21 cellular contexts compared by ENCODE assay signal in genomic region chr2:73018188-73018825, GRCh38.
"Had no signal": no experiment of that assay in that cellular context is flagged by ENCODE, and none has a peak within 500 bp of the region (broad histone marks: within the 10 kb centered on the region; RNA-seq: fewer than 3 reads in every experiment).

No MANE protein-coding gene starts in this region.

- H3K27me3 Mint-ChIP-seq: activated CD8-positive, alpha-beta memory T cell treated with anti-CD3 and anti-CD28 coated beads, Interleukin-2, amount 10 ng/mL, durations not matched to agents 7 days and 5 days; activated naive CD4-positive, alpha-beta T cell treated with anti-CD3 and anti-CD28 coated beads, Interleukin-2, amount 50 U/mL, for 24 hours; activated T-cell treated with anti-CD3 and anti-CD28 coated beads, Interleukin-2, amount 50 U/mL, for 24 hours; T-cell had no signal

- H2AFZ ChIP-seq: hepatocyte had no signal

- H3K4me1 Mint-ChIP-seq: activated naive CD4-positive, alpha-beta T cell treated with anti-CD3 and anti-CD28 coated beads, Interleukin-2, amount 50 U/mL, for 24 hours; natural killer cell; T-cell had no signal

- H3K4me3 ChIP-seq: gastroesophageal sphincter, hepatocyte, psoas muscle had no signal

- H3K36me3 Mint-ChIP-seq: natural killer cell had no signal

- H3K9ac ChIP-seq: SK-N-SH had no signal

- ATAC-seq: activated CD8-positive, alpha-beta memory T cell treated with anti-CD3 and anti-CD28 coated beads, Interleukin-2, amount 10 ng/mL, durations not matched to agents 7 days and 5 days; gastroesophageal sphincter; left ventricle myocardium superior; natural killer cell; psoas muscle; sciatic nerve; T-cell had no signal

- H3K4me3 Mint-ChIP-seq: activated CD8-positive, alpha-beta memory T cell treated with anti-CD3 and anti-CD28 coated beads, Interleukin-2, amount 10 ng/mL, durations not matched to agents 7 days and 5 days; activated naive CD4-positive, alpha-beta T cell treated with anti-CD3 and anti-CD28 coated beads, Interleukin-2, amount 50 U/mL, for 24 hours; activated T-cell treated with anti-CD3 and anti-CD28 coated beads, Interleukin-2, amount 50 U/mL, for 24 hours; natural killer cell; T-cell had no signal

- H3K4me1 ChIP-seq: gastroesophageal sphincter, psoas muscle had no signal

- H3K9me3 ChIP-seq: gastroesophageal sphincter, psoas muscle, SK-N-SH had no signal

- H3K27ac Mint-ChIP-seq: activated CD8-positive, alpha-beta memory T cell treated with anti-CD3 and anti-CD28 coated beads, Interleukin-2, amount 10 ng/mL, durations not matched to agents 7 days and 5 days; activated naive CD4-positive, alpha-beta T cell treated with anti-CD3 and anti-CD28 coated beads, Interleukin-2, amount 50 U/mL, for 24 hours; activated T-cell treated with anti-CD3 and anti-CD28 coated beads, Interleukin-2, amount 50 U/mL, for 24 hours; natural killer cell; T-cell had no signal

- DNase-seq: activated CD4-positive, alpha-beta T cell treated with anti-CD3 and anti-CD28 coated beads, Interleukin-2, amount 50 U/mL, for 48 hours; activated CD8-positive, alpha-beta memory T cell treated with anti-CD3 and anti-CD28 coated beads, Interleukin-2, amount 10 ng/mL, durations not matched to agents 7 days and 5 days; activated effector memory CD4-positive, alpha-beta T cell treated with Interleukin-2 at 50 U/mL for 16 hours; activated T-cell treated with anti-CD3 and anti-CD28 coated beads, Interleukin-2, amount 50 U/mL, for 24 hours; amniotic stem cell; brain microvascular endothelial cell; effector memory CD4-positive, alpha-beta T cell; left ventricle myocardium superior; mesenchymal stem cell; natural killer cell; occipital lobe; psoas muscle; SK-N-SH; stimulated activated CD4-positive, alpha-beta T cell treated with anti-CD3 and anti-CD28 coated beads, Interleukin-1b, Interleukin-23, amount 100 ng/mL, for 48 hours; T-cell; T1000; WERI-Rb-1 had no signal

- H3K27ac ChIP-seq: brain microvascular endothelial cell, gastroesophageal sphincter, hepatocyte, psoas muscle, WERI-Rb-1 had no signal

- H3K9me3 Mint-ChIP-seq: activated naive CD4-positive, alpha-beta T cell treated with anti-CD3 and anti-CD28 coated beads, Interleukin-2, amount 50 U/mL, for 24 hours; activated T-cell treated with anti-CD3 and anti-CD28 coated beads, Interleukin-2, amount 50 U/mL, for 24 hours; natural killer cell; T-cell had no signal

- H3K27me3 ChIP-seq: brain microvascular endothelial cell, gastroesophageal sphincter, hepatocyte had no signal

- H3K36me3 ChIP-seq: brain microvascular endothelial cell, WERI-Rb-1 had no signal

- H3K4me2 ChIP-seq: hepatocyte, SK-N-SH had no signal
